In genomic region chr15:68279218-68279533, GRCh38 we compare ENCODE assay signal across 8 cellular contexts. TPM values are rescaled to one million over a fixed set of nuclear protein-coding genes. Genes with fewer than 3 reads are reported as not detected.
DNase-seq lines count a peak whose midpoint lies in the region; ATAC-seq, FAIRE-seq and TF ChIP-seq lines count a peak whose summit lies in the region.

No MANE protein-coding gene starts in this region.

- H3K27me3 Mint-ChIP-seq in activated CD4-positive, alpha-beta T cell treated with anti-CD3 and anti-CD28 coated beads for 36 hours, result no peaks in the 10 kb centered on the region

- POLR2A ChIA-PET in activated CD4-positive, alpha-beta T cell treated with anti-CD3 and anti-CD28 coated beads for 36 hours (lab: Charles Lee), result no interaction called here

- H3K9me3 ChIP-seq in ascending aorta (no peaks in the 10 kb centered on the region), left lung (no peaks in the 10 kb centered on the region), testis (no peaks in the 10 kb centered on the region)

- H3K27ac ChIP-seq in ascending aorta (peak overlapping the region; percentile 99), left lung (peak overlapping the region; percentile 95 to 97), testis (peak overlapping the region; percentile 99 to 100)

- peaks cover 41% of the 10 kb centered on the region for H3K4me1 Mint-ChIP-seq in activated CD4-positive, alpha-beta T cell treated with anti-CD3 and anti-CD28 coated beads for 36 hours

- no peak for TF ChIP-seq CTCF in ascending aorta (IDR thresholded peaks at IDR 0.05)
- no peak for TF ChIP-seq CTCF in left lung (IDR thresholded peaks at IDR 0.05)
- TF ChIP-seq CTCF in testis (IDR thresholded peaks at IDR 0.05), result no peak

- no peaks in the 10 kb centered on the region for H3K9me3 Mint-ChIP-seq in activated CD4-positive, alpha-beta T cell treated with anti-CD3 and anti-CD28 coated beads for 36 hours (ENCODE audit: low read depth)

- H3K4me1 ChIP-seq in ascending aorta, result peaks cover 3 to 18% of the 10 kb centered on the region in 2 donors
- peaks cover 19 to 62% of the 10 kb centered on the region in 2 donors for H3K4me1 ChIP-seq in left lung
- peaks cover 38% of the 10 kb centered on the region for H3K4me1 ChIP-seq in testis

- 1 to 4% methylated on average over 6 of the region's 6 CpGs for WGBS in testis, 2 donors

- no peaks in the 10 kb centered on the region for H3K36me3 ChIP-seq in ascending aorta
- peaks cover 0 to 5% of the 10 kb centered on the region in 2 donors for H3K36me3 ChIP-seq in left lung
- H3K36me3 ChIP-seq in testis (ENCODE audit: low read depth, missing control alignments), result no peaks in the 10 kb centered on the region

- H3K4me3 ChIP-seq in ascending aorta (peak overlapping the region; percentile 74 to 93), left lung (peak overlapping the region; percentile 66 to 79), testis (peak overlapping the region; percentile 78 to 91)

- FAIRE-seq in GM19239 (lab: Jason Lieb, UNC), result no peak
- no peak for FAIRE-seq in frontal cortex (lab: Jason Lieb, UNC)

- ATAC-seq in activated CD4-positive, alpha-beta T cell treated with anti-CD3 and anti-CD28 coated beads for 36 hours, result no peak
- no peak for ATAC-seq in left lung

- peak overlapping the region; percentile 99 for H3K4me3 Mint-ChIP-seq in activated CD4-positive, alpha-beta T cell treated with anti-CD3 and anti-CD28 coated beads for 36 hours

- DNase-seq in activated CD4-positive, alpha-beta T cell treated with anti-CD3 and anti-CD28 coated beads for 36 hours, result no peak
- no peak for DNase-seq in activated CD4-positive, alpha-beta T cell treated with anti-CD3 and anti-CD28 coated beads for 48 hours
- no peak for DNase-seq in ascending aorta (ENCODE audit: low spot score in 2 of 2)
- no peak for DNase-seq in left lung
- no peak for DNase-seq in testis
- no peak for DNase-seq in midbrain (lab: John Stamatoyannopoulos, UW)
- DNase-seq in GM19239 (ENCODE audit: insufficient read length, low spot score), result no peak
- DNase-seq in frontal cortex (ENCODE audit: low spot score in 2 of 2), result no peak

- H3K27ac Mint-ChIP-seq in activated CD4-positive, alpha-beta T cell treated with anti-CD3 and anti-CD28 coated beads for 36 hours, result peak overlapping the region; percentile 92

- intact Hi-C loops in activated CD4-positive, alpha-beta T cell treated with anti-CD3 and anti-CD28 coated beads for 36 hours (cut with DNase I, micrococcal nuclease), result loop anchor here (1.0 to 10.0 kb wide), 6 partner anchors 13 to 1818 kb away; partner anchors contain the start of genes ANP32A (in 1 of the 2), GLCE (in 1 of the 2), MAP2K5 (in 1 of the 2) and RPLP1 (in 1 of the 2)
- intact Hi-C loops in ascending aorta (cut with DNase I) (loop anchor here (1.0 to 5.0 kb wide), 4 partner anchors 8 to 538 kb away; no protein-coding TSS in a partner anchor), left lung (cut with DNase I) (no loop called here), testis (cut with DNase I; ENCODE audit: low total_unique reads) (no loop called here)

- H3K27me3 ChIP-seq in ascending aorta (no peaks in the 10 kb centered on the region), left lung (no peaks in the 10 kb centered on the region), testis (no peaks in the 10 kb centered on the region)

- CTCF ChIA-PET in activated CD4-positive, alpha-beta T cell treated with anti-CD3 and anti-CD28 coated beads for 36 hours (lab: Charles Lee), result no interaction called here

- peaks cover 27% of the 10 kb centered on the region for H3K36me3 Mint-ChIP-seq in activated CD4-positive, alpha-beta T cell treated with anti-CD3 and anti-CD28 coated beads for 36 hours (ENCODE audit: low read depth)

- no peak for TF ChIP-seq POLR2A in testis (IDR thresholded peaks at IDR 0.05)

RNA-seq across cellular contexts. Expression of gene FEM1B, which starts 1.6 kb away (rescaled TPM):
- total RNA-seq in activated CD4-positive, alpha-beta T cell treated with anti-CD3 and anti-CD28 coated beads for 36 hours, result 10 to 100 TPM; 41.1 to 50.0 TPM
- total RNA-seq in ascending aorta (57.0 TPM), left lung (10 to 100 TPM; 44.1 to 44.4 TPM), testis (10 to 100 TPM; 65.8 to 86.3 TPM), frontal cortex (213 TPM)
- 122 TPM for polyA plus RNA-seq in testis (ENCODE audit: insufficient read depth, low read depth, low replicate concordance)

RNA-seq across cellular contexts. Expression of gene CLN6, which starts 49.6 kb away (rescaled TPM):
- 10 to 100 TPM; 45.1 to 48.2 TPM for total RNA-seq in activated CD4-positive, alpha-beta T cell treated with anti-CD3 and anti-CD28 coated beads for 36 hours
- total RNA-seq in ascending aorta (6.4 TPM), left lung (10 to 100 TPM; 28.3 to 50.3 TPM), testis (10 to 100 TPM; 39.7 to 58.8 TPM), frontal cortex (3.7 TPM)
- 23.3 TPM for polyA plus RNA-seq in testis (ENCODE audit: insufficient read depth, low read depth, low replicate concordance)

Comparison
In these comparisons a context has a peak if more than half of its experiments do, and no peak if none do; other contexts are left out.
1. intact Hi-C loops: an anchor here in activated CD4-positive, alpha-beta T cell treated with anti-CD3 and anti-CD28 coated beads for 36 hours (1.0 to 10.0 kb wide) and ascending aorta (1.0 to 5.0 kb wide); none called in left lung and testis.